ENCODE assay signal across 8 cellular contexts in the genomic region with DNA sequence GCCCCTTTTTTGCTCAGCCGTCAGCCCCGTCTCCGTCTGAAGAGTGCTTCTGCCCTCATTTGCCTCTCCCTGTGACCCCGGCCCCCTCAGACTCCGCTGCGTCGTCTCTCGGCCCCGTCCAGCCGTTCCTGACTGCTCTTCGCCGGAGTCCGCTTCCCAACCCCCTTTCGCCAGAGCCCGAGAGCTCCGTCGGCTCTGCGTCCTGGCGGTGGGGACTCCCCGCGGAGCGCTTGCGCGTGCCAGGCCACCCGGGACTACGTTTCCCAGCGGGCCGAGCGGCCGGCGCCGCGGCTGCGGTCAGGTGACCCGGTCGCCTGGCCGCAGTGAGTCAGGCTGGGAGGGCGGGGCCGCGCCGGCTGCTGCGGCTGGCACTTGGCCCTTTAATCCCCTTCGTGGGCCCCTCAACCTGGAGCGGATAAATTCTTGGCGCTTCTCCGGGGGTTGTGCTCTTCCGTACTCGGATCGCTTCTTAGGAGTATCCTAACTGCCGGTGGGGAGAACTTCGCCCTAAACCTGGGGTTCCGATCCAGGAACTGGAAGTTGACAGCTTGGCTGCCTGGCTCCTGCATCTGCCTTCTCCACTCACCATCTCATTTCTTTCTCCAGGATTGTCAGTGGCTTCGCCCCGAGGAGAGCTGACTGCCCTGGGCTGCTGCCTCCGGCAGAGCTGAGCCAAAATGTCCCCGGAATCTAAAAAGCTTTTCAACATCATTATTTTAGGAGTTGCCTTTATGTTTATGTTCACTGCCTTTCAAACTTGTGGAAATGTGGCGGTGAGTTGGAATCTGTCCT. TPM values are rescaled to one million over a fixed set of nuclear protein-coding genes. Genes with fewer than 3 reads are reported as not detected.
DNase-seq lines count a peak whose midpoint lies in the region; ATAC-seq and TF ChIP-seq lines count a peak whose summit lies in the region.

A gene (plus strand): TSS at position 444 of the 792 bp plus-strand sequence. CDS start 234 bp downstream, at position 678.

- no peaks in the 10 kb centered on the region for H3K9me3 ChIP-seq in smooth muscle cell (replicated peaks; ENCODE audit: low read depth)

- WGBS in smooth muscle cell (ENCODE audit: low lambda C conversion rate), result under 1% methylated on average over 57 of the region's 57 CpGs

- H3F3A ChIP-seq in smooth muscle cell (ENCODE audit: low read depth), result peaks cover 31% of the 10 kb centered on the region

- H3K36me3 ChIP-seq in smooth muscle cell (ENCODE audit: low read depth), result no peaks in the 10 kb centered on the region

- H3K4me3 ChIP-seq in cardiac fibroblast (replicated peaks in 1 of 2; ENCODE audit: low read depth in 2 of 2, low read length in 2 of 2) (peak within 1 kb of the TSS; percentile 98), smooth muscle cell (peak within 1 kb of the TSS; percentile 91)

- in situ Hi-C loops in ACHN (cut with HindIII; ENCODE audit: low pct_ligation_motif_present, low pct_unique_long_range_greater_than_20kb, low sequenced_read_pairs), result no loop called here

- H3K79me2 ChIP-seq in smooth muscle cell (ENCODE audit: low read depth), result peaks cover 61% of the 10 kb centered on the region

- H3K9ac ChIP-seq in smooth muscle cell (ENCODE audit: low read depth), result peak within 1 kb of the TSS; percentile 91

- peak within 1 kb of the TSS; percentile 95 for H3K4me2 ChIP-seq in smooth muscle cell

- H2AFZ ChIP-seq in smooth muscle cell (ENCODE audit: low read depth), result peak within 1 kb of the TSS; percentile 76

- peak within 1 kb of the TSS; percentile 96 for H3K27ac ChIP-seq in smooth muscle cell (ENCODE audit: low read depth)

- H4K20me1 ChIP-seq in smooth muscle cell (ENCODE audit: low read depth), result peaks cover 34% of the 10 kb centered on the region

- DNase-seq in ACHN (peak; percentile 93), NCI-H2227 (lab: John Stamatoyannopoulos, UW; ENCODE audit: unreplicated experiment) (peak; percentile 97), cardiac fibroblast (ENCODE audit: low read depth in 2 of 2) (peak; percentile 94 to 98), iPS-NIHi7 (ENCODE audit: extremely low spot score) (peak; percentile 97), smooth muscle cell (lab: John Stamatoyannopoulos, UW; ENCODE audit: unreplicated experiment) (peak; percentile 99)
- DNase-seq in activated CD4-positive, CD25-positive, alpha-beta regulatory T cell (lab: John Stamatoyannopoulos, UW), result peak; percentile 74 to 89 (median 86)

- peaks cover 37% of the 10 kb centered on the region for H3K4me1 ChIP-seq in smooth muscle cell (ENCODE audit: low read depth)

- ATAC-seq in GM18868 (IDR thresholded peaks at IDR 0.05; ENCODE audit: unreplicated experiment), result peak; percentile 62
- ATAC-seq in HG03103 (IDR thresholded peaks at IDR 0.05; ENCODE audit: low read depth, unreplicated experiment), result peak; percentile 41

- no peaks in the 10 kb centered on the region for H3K27me3 ChIP-seq in smooth muscle cell (ENCODE audit: low read depth)

- no peak for TF ChIP-seq CTCF in cardiac fibroblast (IDR thresholded peaks at IDR 0.05; ENCODE audit: low read depth, low read length)
- no peak for TF ChIP-seq CTCF in smooth muscle cell (IDR thresholded peaks at IDR 0.05; ENCODE audit: borderline replicate concordance, insufficient read depth, poor library complexity, severe bottlenecking)

RNA-seq across cellular contexts. Expression of the gene that starts here (rescaled TPM):
- 56.6 and 58.6 TPM in 2 replicates for total RNA-seq in smooth muscle cell
- polyA plus RNA-seq in smooth muscle cell, result 28.1 and 31.9 TPM in 2 replicates

Comparison
In these comparisons a context has a peak if more than half of its experiments do, and no peak if none do; other contexts are left out.
1. Peak in every context shown above with its lines: DNase-seq, ATAC-seq, H3K4me3 ChIP-seq and H3K27ac ChIP-seq.